15 cellular contexts compared by ENCODE assay signal in genomic region chr17:3474212-3474611, GRCh38. TPM values are rescaled to one million over a fixed set of nuclear protein-coding genes. Genes with fewer than 3 reads are reported as not detected.
DNase-seq lines count a peak whose midpoint lies in the region; ATAC-seq, FAIRE-seq and TF ChIP-seq lines count a peak whose summit lies in the region.
"Had no signal": no experiment of that assay in that cellular context is flagged by ENCODE, and none has a peak within 500 bp of the region (broad histone marks: within the 10 kb centered on the region; RNA-seq: fewer than 3 reads in every experiment).

No MANE protein-coding gene starts in this region.

- no peak overlapping the region for H2AFZ ChIP-seq in HepG2 (ENCODE audit: low read length)

- no peaks in the 10 kb centered on the region for H4K20me1 ChIP-seq in HepG2 (ENCODE audit: insufficient read depth, low read length)

- H3K27me3 ChIP-seq in bronchial epithelial cell (ENCODE audit: control insufficient read depth, insufficient read depth, low read length) (no peaks in the 10 kb centered on the region), HepG2 (ENCODE audit: control insufficient read depth in 1 of 2, insufficient read depth in 2 of 2, low read length in 2 of 2) (no peaks in the 10 kb centered on the region; a peak in 1 of 5 replicates), suprapubic skin (no peaks in the 10 kb centered on the region)

- no TSS peak for BruUV-seq in HepG2 (replicated peaks; lab: Mats Ljungman, UMichigan)

- in situ Hi-C loops in HepG2 (cut with HindIII; ENCODE audit: extremely low pct_ligation_motif_present, low pct_unique_long_range_greater_than_20kb) = no loop called here

- no peak for TF ChIP-seq POLR2A in HepG2 (IDR thresholded peaks at IDR 0.05; ENCODE audit: insufficient read depth in 1 of 2, low read depth in 2 of 2, low read length in 2 of 2)
- no peak for TF ChIP-seq POLR2A in suprapubic skin (IDR thresholded peaks at IDR 0.05)
- TF ChIP-seq POLR2A in erythroblast (IDR thresholded peaks at IDR 0.05; ENCODE audit: low read length) = no peak

- H3K36me3 ChIP-seq in bronchial epithelial cell (ENCODE audit: control insufficient read depth, insufficient read depth, low read length) (no peaks in the 10 kb centered on the region), HepG2 (replicated peaks in 1 of 2; ENCODE audit: control insufficient read depth in 1 of 2, insufficient read depth in 2 of 2, low read length in 2 of 2) (no peaks in the 10 kb centered on the region), suprapubic skin (no peaks in the 10 kb centered on the region)

- 0% methylated on average over 3 of the region's 3 CpGs for WGBS in HepG2 (ENCODE audit: low lambda C conversion rate)
- 18% methylated on average over 3 of the region's 3 CpGs for WGBS in suprapubic skin

- H3K4me3 ChIP-seq in bronchial epithelial cell (ENCODE audit: low read depth, low read length) (no peak overlapping the region), HepG2 (replicated peaks in 1 of 3; ENCODE audit: insufficient read depth in 1 of 3, low read depth in 2 of 3, low read length in 3 of 3) (peak overlapping the region in 2 of 3 experiments; percentile 9 to 12; a peak in 1 of 6 replicates), suprapubic skin (no peak overlapping the region)

- H3K4me3 Mint-ChIP-seq in chondrocyte (ENCODE audit: unreplicated experiment) = no peak overlapping the region
- H3K4me3 Mint-ChIP-seq: naive B cell had no signal

- TF ChIP-seq RAD21 in HepG2 (CRISPR knock-in tag; IDR thresholded peaks at IDR 0.05) = no peak

- no peaks in the 10 kb centered on the region for H3K79me2 ChIP-seq in HepG2 (ENCODE audit: insufficient read depth, low read length)

- no peak overlapping the region for H3K27ac Mint-ChIP-seq in chondrocyte (ENCODE audit: unreplicated experiment)

- intact Hi-C loops in HepG2 (cut with micrococcal nuclease; ENCODE audit: unreplicated experiment) = loop anchor here (5.0 kb wide), 1 partner anchor 58 kb away; no protein-coding TSS in a partner anchor

- FAIRE-seq in bronchial epithelial cell (lab: Jason Lieb, UNC) (no peak), HepG2 (lab: Jason Lieb, UNC) (peak; percentile 85)
- FAIRE-seq: D721Med, GM12891 had no signal

- DNase-seq in HT-29 (ENCODE audit: low spot score) (peak; percentile 31), bronchial epithelial cell (ENCODE audit: low read depth) (peak; percentile 2), HepG2 (ENCODE audit: low spot score) (peak; percentile 81), suprapubic skin (ENCODE audit: low spot score in 2 of 2) (no peak), NCI-H1092 (lab: John Stamatoyannopoulos, UW) (no peak), chondrocyte (ENCODE audit: low spot score) (no peak), erythroblast (lab: John Stamatoyannopoulos, UW) (no peak)
- DNase-seq: activated CD4-positive, alpha-beta T cell treated with anti-CD3 and anti-CD28 coated beads, Interleukin-2, amount 50 U/mL, for 4 hours; naive B cell; SHP77; stimulated activated naive CD8-positive, alpha-beta T cell treated with anti-CD3 and anti-CD28 coated beads, Interleukin-15, Interleukin-2, amounts not matched to agents 100 U/mL and 50 U/mL, for 24 hours had no signal

- no peaks in the 10 kb centered on the region for H3K9me3 ChIP-seq in HepG2 (ENCODE audit: low read length)
- H3K9me3 ChIP-seq in suprapubic skin = no peaks in the 10 kb centered on the region

- H3K9me3 Mint-ChIP-seq in chondrocyte (ENCODE audit: low read depth) = no peaks in the 10 kb centered on the region
- H3K9me3 Mint-ChIP-seq: naive B cell had no signal

- CTCF ChIA-PET in HepG2 (lab: Yijun Ruan, JAX; ENCODE audit: low intra/inter-chr PET ratio, low total read pairs) = no interaction called here

- H3K36me3 Mint-ChIP-seq in chondrocyte (ENCODE audit: low read depth) = no peaks in the 10 kb centered on the region
- H3K36me3 Mint-ChIP-seq: naive B cell had no signal

- TF ChIP-seq EP300 in HepG2 (IDR thresholded peaks at IDR 0.05; ENCODE audit: low read depth in 2 of 2, low read length in 2 of 2) = peak in 1 of 2 experiments; percentile 62; a peak in 1 of 4 replicates
- no peak for TF ChIP-seq EP300 in HepG2 (CRISPR knock-in tag; IDR thresholded peaks at IDR 0.05; ENCODE audit: borderline replicate concordance)
- TF ChIP-seq EP300 in suprapubic skin (IDR thresholded peaks at IDR 0.05) = no peak

- H3K4me1 ChIP-seq in HepG2 (ENCODE audit: insufficient read depth, low read length) (peaks cover 44% of the 10 kb centered on the region), suprapubic skin (peaks cover 15% of the 10 kb centered on the region)

- ATAC-seq in HepG2 (peak; percentile 98), HG02610 (IDR thresholded peaks at IDR 0.05; ENCODE audit: unreplicated experiment) (no peak)
- ATAC-seq: stimulated activated naive CD8-positive, alpha-beta T cell treated with anti-CD3 and anti-CD28 coated beads, Interleukin-15, Interleukin-2, amounts not matched to agents 100 U/mL and 50 U/mL, for 24 hours had no signal

- TF ChIP-seq CTCF in bronchial epithelial cell (IDR thresholded peaks at IDR 0.05; ENCODE audit: insufficient read depth, low read length, severe bottlenecking) (no peak), HepG2 (CRISPR knock-in tag; IDR thresholded peaks at IDR 0.05) (no peak), suprapubic skin (IDR thresholded peaks at IDR 0.05) (no peak), chondrocyte (IDR thresholded peaks at IDR 0.05) (no peak)

- H3K4me1 Mint-ChIP-seq in chondrocyte (ENCODE audit: low read depth) = no peaks in the 10 kb centered on the region
- H3K4me1 Mint-ChIP-seq: naive B cell had no signal

- peak overlapping the region; percentile 62 for H3K9ac ChIP-seq in HepG2 (ENCODE audit: insufficient read depth, low read depth, low read length)

- POLR2A ChIA-PET in HepG2 (lab: Yijun Ruan, JAX) = interaction anchor here (0.7 kb wide), 1 partner anchor 26 kb away, joined by 3 read pairs; no protein-coding TSS in a partner anchor

- H3K27me3 Mint-ChIP-seq in chondrocyte (ENCODE audit: low read depth) = peaks cover 8% of the 10 kb centered on the region

- H3K4me2 ChIP-seq in HepG2 (ENCODE audit: low read depth, low read length) = peak overlapping the region; percentile 54

- H3K27ac ChIP-seq in HepG2 (ENCODE audit: extremely low read length, insufficient read depth, low read length) (peak overlapping the region; percentile 90), suprapubic skin (peak overlapping the region; percentile 71)

RNA-seq across cellular contexts. Expression of gene ASPA, which starts 1.6 kb away (rescaled TPM):
- total RNA-seq in HT-29 (2014; rRNA removed; shearing (Covaris generic)) = not detected in 2 replicates
- total RNA-seq in bronchial epithelial cell (not detected in 2 replicates), HepG2 (2016; rRNA removed; fragmentation: Illumina TruSeq; extraction: Trizol) (not detected in 2 replicates), suprapubic skin (1 to 10 TPM in 3 of 4 donors, under 1 TPM in 1; 0.98 to 5.4 (median 1.8) TPM), chondrocyte (not detected in 3 replicates)
- total RNA-seq in HepG2 (2016; cell fraction: cytosol; rRNA removed; fragmentation: Illumina TruSeq; extraction: Trizol; ENCODE audit: low read depth) = not detected in 2 replicates
- total RNA-seq in HepG2 (2016; cell fraction: insoluble cytoplasmic fraction; rRNA removed; fragmentation: Illumina TruSeq; extraction: Trizol) = not detected in 2 replicates
- not detected in 2 replicates for total RNA-seq in HepG2 (2016; cell fraction: membrane; rRNA removed; fragmentation: Illumina TruSeq; extraction: Trizol)
- total RNA-seq in HepG2 (2016; cell fraction: nucleus; rRNA removed; fragmentation: Illumina TruSeq; extraction: Trizol) = not detected in 2 replicates
- polyA plus RNA-seq in HepG2 (2011; rRNA removed) = not detected in 2 replicates
- polyA plus RNA-seq in HepG2 (2011; cell fraction: cytosol; rRNA removed) = 0.01 TPM in 1 of 2 replicates, not detected in the other
- not detected in 2 replicates for polyA plus RNA-seq in HepG2 (2011; cell fraction: nucleus; rRNA removed)
- 0.09 and 0.13 TPM in 2 replicates for polyA plus RNA-seq in HepG2 (2012)
- not detected in 2 replicates for polyA plus RNA-seq in HepG2 (2016; cell fraction: cytosol; fragmentation: Illumina TruSeq; extraction: Trizol; ENCODE audit: low read depth)
- not detected in 2 replicates for polyA plus RNA-seq in HepG2 (2016; cell fraction: insoluble cytoplasmic fraction; fragmentation: Illumina TruSeq; extraction: Trizol; ENCODE audit: low read depth)
- not detected in 2 replicates for polyA plus RNA-seq in HepG2 (2016; cell fraction: membrane; fragmentation: Illumina TruSeq; extraction: Trizol; ENCODE audit: low read depth)
- polyA plus RNA-seq in HepG2 (2016; cell fraction: nucleus; fragmentation: Illumina TruSeq; extraction: Trizol; ENCODE audit: insufficient read depth, low read depth) = not detected in 2 replicates
- 0.02 TPM in 1 of 2 replicates, not detected in the other for polyA minus RNA-seq in HepG2 (2011; rRNA and poly(A)+ RNA removed; ENCODE audit: low replicate concordance)
- not detected in 2 replicates for polyA minus RNA-seq in HepG2 (2011; cell fraction: cytosol; rRNA and poly(A)+ RNA removed)
- not detected in 2 replicates for polyA minus RNA-seq in HepG2 (2011; cell fraction: nucleus; rRNA and poly(A)+ RNA removed)

RNA-seq across cellular contexts. Expression of gene SPATA22, which starts 2.6 kb away (rescaled TPM):
- total RNA-seq in HT-29 (2014; rRNA removed; shearing (Covaris generic)) = not detected in 2 replicates
- total RNA-seq in bronchial epithelial cell = not detected in 2 replicates
- total RNA-seq in HepG2 (2016; rRNA removed; fragmentation: Illumina TruSeq; extraction: Trizol) = not detected in 2 replicates
- total RNA-seq in HepG2 (2016; cell fraction: cytosol; rRNA removed; fragmentation: Illumina TruSeq; extraction: Trizol; ENCODE audit: low read depth) = not detected in 2 replicates
- 0.24 TPM in 1 of 2 replicates, not detected in the other for total RNA-seq in HepG2 (2016; cell fraction: insoluble cytoplasmic fraction; rRNA removed; fragmentation: Illumina TruSeq; extraction: Trizol)
- total RNA-seq in HepG2 (2016; cell fraction: membrane; rRNA removed; fragmentation: Illumina TruSeq; extraction: Trizol) = not detected in 2 replicates
- total RNA-seq in HepG2 (2016; cell fraction: nucleus; rRNA removed; fragmentation: Illumina TruSeq; extraction: Trizol) = not detected in 2 replicates
- not detected in 2 replicates for polyA plus RNA-seq in HepG2 (2011; rRNA removed)
- polyA plus RNA-seq in HepG2 (2011; cell fraction: cytosol; rRNA removed) = not detected in 2 replicates
- polyA plus RNA-seq in HepG2 (2011; cell fraction: nucleus; rRNA removed) = not detected in 2 replicates
- not detected in 2 replicates for polyA plus RNA-seq in HepG2 (2012)
- polyA plus RNA-seq in HepG2 (2016; cell fraction: cytosol; fragmentation: Illumina TruSeq; extraction: Trizol; ENCODE audit: low read depth) = not detected in 2 replicates
- not detected in 2 replicates for polyA plus RNA-seq in HepG2 (2016; cell fraction: insoluble cytoplasmic fraction; fragmentation: Illumina TruSeq; extraction: Trizol; ENCODE audit: low read depth)
- polyA plus RNA-seq in HepG2 (2016; cell fraction: membrane; fragmentation: Illumina TruSeq; extraction: Trizol; ENCODE audit: low read depth) = not detected in 2 replicates
- not detected in 2 replicates for polyA plus RNA-seq in HepG2 (2016; cell fraction: nucleus; fragmentation: Illumina TruSeq; extraction: Trizol; ENCODE audit: insufficient read depth, low read depth)
- polyA minus RNA-seq in HepG2 (2011; rRNA and poly(A)+ RNA removed; ENCODE audit: low replicate concordance) = not detected in 2 replicates
- polyA minus RNA-seq in HepG2 (2011; cell fraction: cytosol; rRNA and poly(A)+ RNA removed) = not detected in 2 replicates
- not detected in 2 replicates for polyA minus RNA-seq in HepG2 (2011; cell fraction: nucleus; rRNA and poly(A)+ RNA removed)
- not detected for total RNA-seq in suprapubic skin
- total RNA-seq in chondrocyte = not detected in 3 replicates

RNA-seq across cellular contexts. Expression of gene OR1E2, which starts 40.6 kb away (rescaled TPM):
- not detected in 2 replicates for total RNA-seq in HT-29 (2014; rRNA removed; shearing (Covaris generic))
- total RNA-seq in bronchial epithelial cell (not detected in 2 replicates), HepG2 (2016; rRNA removed; fragmentation: Illumina TruSeq; extraction: Trizol) (not detected in 2 replicates), suprapubic skin (1 to 10 TPM in 1 of 4 donors, not detected in 3; 2.1 TPM), chondrocyte (not detected in 3 replicates)
- not detected in 2 replicates for total RNA-seq in HepG2 (2016; cell fraction: cytosol; rRNA removed; fragmentation: Illumina TruSeq; extraction: Trizol; ENCODE audit: low read depth)
- not detected in 2 replicates for total RNA-seq in HepG2 (2016; cell fraction: insoluble cytoplasmic fraction; rRNA removed; fragmentation: Illumina TruSeq; extraction: Trizol)
- total RNA-seq in HepG2 (2016; cell fraction: membrane; rRNA removed; fragmentation: Illumina TruSeq; extraction: Trizol) = not detected in 2 replicates
- not detected in 2 replicates for total RNA-seq in HepG2 (2016; cell fraction: nucleus; rRNA removed; fragmentation: Illumina TruSeq; extraction: Trizol)
- not detected in 2 replicates for polyA plus RNA-seq in HepG2 (2011; rRNA removed)
- not detected in 2 replicates for polyA plus RNA-seq in HepG2 (2011; cell fraction: cytosol; rRNA removed)
- polyA plus RNA-seq in HepG2 (2011; cell fraction: nucleus; rRNA removed) = not detected in 2 replicates
- not detected in 2 replicates for polyA plus RNA-seq in HepG2 (2012)
- not detected in 2 replicates for polyA plus RNA-seq in HepG2 (2016; cell fraction: cytosol; fragmentation: Illumina TruSeq; extraction: Trizol; ENCODE audit: low read depth)
- not detected in 2 replicates for polyA plus RNA-seq in HepG2 (2016; cell fraction: insoluble cytoplasmic fraction; fragmentation: Illumina TruSeq; extraction: Trizol; ENCODE audit: low read depth)
- polyA plus RNA-seq in HepG2 (2016; cell fraction: membrane; fragmentation: Illumina TruSeq; extraction: Trizol; ENCODE audit: low read depth) = not detected in 2 replicates
- polyA plus RNA-seq in HepG2 (2016; cell fraction: nucleus; fragmentation: Illumina TruSeq; extraction: Trizol; ENCODE audit: insufficient read depth, low read depth) = not detected in 2 replicates
- polyA minus RNA-seq in HepG2 (2011; rRNA and poly(A)+ RNA removed; ENCODE audit: low replicate concordance) = not detected in 2 replicates
- not detected in 2 replicates for polyA minus RNA-seq in HepG2 (2011; cell fraction: cytosol; rRNA and poly(A)+ RNA removed)
- polyA minus RNA-seq in HepG2 (2011; cell fraction: nucleus; rRNA and poly(A)+ RNA removed) = not detected in 2 replicates
- total RNA-seq: dermis microvascular lymphatic vessel endothelial cell had no signal

Comparison
In these comparisons a context has a peak if more than half of its experiments do, and no peak if none do; other contexts are left out.
1. DNase-seq: peak in HT-29 (single experiment), bronchial epithelial cell (single experiment) and HepG2 (single experiment); none in suprapubic skin (0 of 2), NCI-H1092 (single experiment), chondrocyte (single experiment) and erythroblast (0 of 2).
2. H3K4me3 ChIP-seq: peak in HepG2 (2 of 3); none in bronchial epithelial cell (single experiment) and suprapubic skin (single experiment).